ENCODE assay signal across 19 cellular contexts in the genomic region with DNA sequence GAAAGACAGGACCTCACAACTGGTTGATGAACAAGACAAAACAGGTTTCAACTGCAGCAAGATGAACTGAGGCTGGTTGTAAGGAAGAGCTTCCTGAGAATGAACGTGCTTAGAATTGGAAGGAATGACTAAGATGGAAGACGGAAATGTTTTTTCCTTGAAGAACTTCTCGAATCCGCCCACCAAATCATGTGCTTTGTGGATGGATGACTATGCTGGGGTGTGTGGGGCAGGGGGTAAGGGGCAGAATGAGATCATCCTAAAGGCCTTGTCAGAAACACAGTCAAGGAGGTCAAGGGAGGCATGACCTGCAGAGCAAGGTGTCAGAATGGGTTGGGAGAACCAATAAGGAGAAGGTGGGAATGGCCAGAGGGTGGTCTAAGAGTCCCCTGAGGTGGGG.
DNase-seq lines count a peak whose midpoint lies in the region; ATAC-seq, FAIRE-seq and TF ChIP-seq lines count a peak whose summit lies in the region.
"Had no signal": no experiment of that assay in that cellular context is flagged by ENCODE, and none has a peak within 500 bp of the region (broad histone marks: within the 10 kb centered on the region; RNA-seq: fewer than 3 reads in every experiment).

No MANE protein-coding gene starts in this region.

- H3K27ac ChIP-seq in breast epithelium (peak overlapping the region; percentile 13 to 38), dorsolateral prefrontal cortex (peak overlapping the region in 3 of 59 donors; percentile 2 to 36 (median 11))

- no peaks in the 10 kb centered on the region for H3K27me3 Mint-ChIP-seq in MCF 10A (ENCODE audit: insufficient read depth, unreplicated experiment)
- H3K27me3 Mint-ChIP-seq: brain; naive thymus-derived CD4-positive, alpha-beta T cell; T-helper 17 cell had no signal

- peaks cover 5% of the 10 kb centered on the region for H3K36me3 ChIP-seq in breast epithelium

- TF ChIP-seq POLR2A in breast epithelium (IDR thresholded peaks at IDR 0.05) = no peak

- no peaks in the 10 kb centered on the region for H3K9me3 ChIP-seq in breast epithelium

- H3K4me3 Mint-ChIP-seq in MCF 10A (ENCODE audit: unreplicated experiment) = no peak overlapping the region
- H3K4me3 Mint-ChIP-seq: activated T-cell treated with anti-CD3 and anti-CD28 coated beads, Interleukin-2, amount 50 U/mL, for 4 hours; brain; naive thymus-derived CD4-positive, alpha-beta T cell; T-helper 17 cell had no signal

- CTCF ChIA-PET in MCF 10A (lab: Yijun Ruan, JAX) = no interaction called here

- TF ChIP-seq CTCF in breast epithelium (IDR thresholded peaks at IDR 0.05) (no peak), MCF 10A (IDR thresholded peaks at IDR 0.05; ENCODE audit: unreplicated experiment) (no peak), cardiac fibroblast (IDR thresholded peaks at IDR 0.05; ENCODE audit: low read depth, low read length) (no peak), dorsolateral prefrontal cortex (IDR thresholded peaks at IDR 0.05 in 54 of 56, conservative IDR thresholded peaks at IDR 0.05 in 2 of 56; ENCODE audit: low read depth in 1 of 56, partially characterized antibody in 56 of 56) (no peak)

- intact Hi-C loops in breast epithelium (cut with DNase I; ENCODE audit: low total_unique reads) = no loop called here
- intact Hi-C loops in MCF 10A (cut with micrococcal nuclease) = no loop called here
- intact Hi-C loops in dorsolateral prefrontal cortex (cut with DNase I) = no loop called here

- POLR2A ChIA-PET in MCF 10A (lab: Yijun Ruan, JAX) = no interaction called here

- DNase-seq in breast epithelium (ENCODE audit: low spot score in 2 of 2) (no peak), MCF 10A (ENCODE audit: unreplicated experiment) (no peak), cardiac fibroblast (ENCODE audit: low read depth in 2 of 2) (peak; percentile 43 to 86), kidney tubule cell (ENCODE audit: low spot score) (peak; percentile 39), urothelium cell line (ENCODE audit: low spot score) (no peak), dorsolateral prefrontal cortex (no peak)
- DNase-seq in stimulated activated CD4-positive, alpha-beta T cell treated with anti-CD3 and anti-CD28 coated beads, Interleukin-1b, Interleukin-23, amount 100 ng/mL, for 48 hours = no peak
- DNase-seq: ACHN; activated T-cell treated with anti-CD3 and anti-CD28 coated beads, Interleukin-2, amount 50 U/mL, for 4 hours; H7; hypothalamus; KBM-7; naive thymus-derived CD4-positive, alpha-beta T cell; NCI-H146; NCI-H524 treated with DMSO at 0.1 percent for 48 hours; T-helper 17 cell had no signal

- ATAC-seq in GM18511 (IDR thresholded peaks at IDR 0.05; ENCODE audit: unreplicated experiment) = no peak
- ATAC-seq: activated T-cell treated with anti-CD3 and anti-CD28 coated beads, Interleukin-2, amount 50 U/mL, for 4 hours; naive thymus-derived CD4-positive, alpha-beta T cell; sciatic nerve; T-helper 17 cell had no signal

- H3K27ac Mint-ChIP-seq in MCF 10A (ENCODE audit: low read depth, unreplicated experiment) = no peak overlapping the region

- peaks cover 9% of the 10 kb centered on the region for H3K4me1 Mint-ChIP-seq in MCF 10A (ENCODE audit: insufficient read depth, unreplicated experiment)
- H3K4me1 Mint-ChIP-seq: brain had no signal

- H3K4me3 ChIP-seq in breast epithelium = no peak overlapping the region
- no peak overlapping the region for H3K4me3 ChIP-seq in cardiac fibroblast (replicated peaks in 1 of 2; ENCODE audit: low read depth in 2 of 2, low read length in 2 of 2)
- H3K4me3 ChIP-seq in dorsolateral prefrontal cortex = no peak overlapping the region

- H3K4me1 ChIP-seq in breast epithelium = no peaks in the 10 kb centered on the region

- no peaks in the 10 kb centered on the region for H3K9me3 Mint-ChIP-seq in MCF 10A (ENCODE audit: unreplicated experiment)
- H3K9me3 Mint-ChIP-seq: activated T-cell treated with anti-CD3 and anti-CD28 coated beads, Interleukin-2, amount 50 U/mL, for 4 hours; brain; naive thymus-derived CD4-positive, alpha-beta T cell had no signal

- peak; percentile 93 for FAIRE-seq in urothelium cell line (lab: Jason Lieb, UNC)

- no TSS peak for BruUV-seq in MCF 10A (replicated peaks; lab: Mats Ljungman, UMichigan)

- H3K27me3 ChIP-seq in breast epithelium (no peaks in the 10 kb centered on the region), dorsolateral prefrontal cortex (no peaks in the 10 kb centered on the region)

- H3K36me3 Mint-ChIP-seq in MCF 10A (ENCODE audit: insufficient read depth, unreplicated experiment) = peaks cover 94% of the 10 kb centered on the region

Comparison
In these comparisons a context has a peak if more than half of its experiments do, and no peak if none do; other contexts are left out.
1. DNase-seq: peak in cardiac fibroblast (2 of 2) and kidney tubule cell (single experiment); none in breast epithelium (0 of 2), MCF 10A (single experiment), urothelium cell line (single experiment), stimulated activated CD4-positive, alpha-beta T cell treated with anti-CD3 and anti-CD28 coated beads, Interleukin-1b, Interleukin-23, amount 100 ng/mL, for 48 hours (single experiment) and dorsolateral prefrontal cortex (0 of 10).